Comparison of ENCODE assay signal across 12 cellular contexts in genomic region chrX:23662853-23663252, GRCh38. TPM values are rescaled to one million over a fixed set of nuclear protein-coding genes. Genes with fewer than 3 reads are reported as not detected.
DNase-seq lines count a peak whose midpoint lies in the region; ATAC-seq lines count a peak whose summit lies in the region.
"Had no signal": no experiment of that assay in that cellular context is flagged by ENCODE, and none has a peak within 500 bp of the region (broad histone marks: within the 10 kb centered on the region; RNA-seq: fewer than 3 reads in every experiment).

No MANE protein-coding gene starts in this region.

- H3K9me3 Mint-ChIP-seq in activated T-helper 2 cell treated with anti-CD3 and anti-CD28 coated beads, Interferon-gamma antibody, Interleukin-2, Interleukin-4, amounts not matched to agents 10 μg/mL and 5 μg/mL and 100 μg/mL, durations not matched to agents 14 hours and 24 hours and 36 hours, result no peaks in the 10 kb centered on the region
- H3K9me3 Mint-ChIP-seq: CD8-positive, alpha-beta T cell had no signal

- peak overlapping the region; percentile 92 for H3K27ac Mint-ChIP-seq in activated T-helper 2 cell treated with anti-CD3 and anti-CD28 coated beads, Interferon-gamma antibody, Interleukin-2, Interleukin-4, amounts not matched to agents 10 μg/mL and 5 μg/mL and 100 μg/mL, durations not matched to agents 14 hours and 24 hours and 36 hours

- peaks cover under 1% of the 10 kb centered on the region for H3K36me3 Mint-ChIP-seq in activated T-helper 2 cell treated with anti-CD3 and anti-CD28 coated beads, Interferon-gamma antibody, Interleukin-2, Interleukin-4, amounts not matched to agents 10 μg/mL and 5 μg/mL and 100 μg/mL, durations not matched to agents 14 hours and 24 hours and 36 hours (ENCODE audit: low read depth)
- H3K36me3 Mint-ChIP-seq: CD8-positive, alpha-beta T cell had no signal

- peak; percentile 12 for DNase-seq in stimulated activated CD4-positive, alpha-beta T cell treated with anti-CD3 and anti-CD28 coated beads, Interleukin-15, amount 100 ng/mL, for 24 hours
- DNase-seq in stimulated activated CD4-positive, alpha-beta T cell treated with anti-CD3 and anti-CD28 coated beads, Interleukin-4, amount 100 ng/mL, for 1 hour, result no peak
- no peak for DNase-seq in activated T-helper 2 cell treated with anti-CD3 and anti-CD28 coated beads, Interferon-gamma antibody, Interleukin-2, Interleukin-4, amounts not matched to agents 10 μg/mL and 5 μg/mL and 100 μg/mL, durations not matched to agents 14 hours and 24 hours and 36 hours (ENCODE audit: low spot score)
- DNase-seq in stromal cell of bone marrow (ENCODE audit: low read depth) (peak; percentile 35), head of caudate nucleus (no peak)
- no peak for DNase-seq in activated CD4-positive, CD25-positive, alpha-beta regulatory T cell (lab: John Stamatoyannopoulos, UW)
- DNase-seq: CD8-positive, alpha-beta T cell; left colon; NCI-H146; T1000 had no signal

- H3K27me3 Mint-ChIP-seq in activated T-helper 2 cell treated with anti-CD3 and anti-CD28 coated beads, Interferon-gamma antibody, Interleukin-2, Interleukin-4, amounts not matched to agents 10 μg/mL and 5 μg/mL and 100 μg/mL, durations not matched to agents 14 hours and 24 hours and 36 hours (ENCODE audit: low read depth), result peaks cover 2% of the 10 kb centered on the region

- peaks cover 27% of the 10 kb centered on the region for H3K4me1 Mint-ChIP-seq in activated T-helper 2 cell treated with anti-CD3 and anti-CD28 coated beads, Interferon-gamma antibody, Interleukin-2, Interleukin-4, amounts not matched to agents 10 μg/mL and 5 μg/mL and 100 μg/mL, durations not matched to agents 14 hours and 24 hours and 36 hours (ENCODE audit: low read depth)

- ATAC-seq in HG02798 (IDR thresholded peaks at IDR 0.05; ENCODE audit: poor library complexity, unreplicated experiment) (peak; percentile 33), HG03439 (IDR thresholded peaks at IDR 0.05; ENCODE audit: unreplicated experiment) (no peak)
- ATAC-seq: CD8-positive, alpha-beta T cell; left colon had no signal

- H3K4me3 Mint-ChIP-seq in activated T-helper 2 cell treated with anti-CD3 and anti-CD28 coated beads, Interferon-gamma antibody, Interleukin-2, Interleukin-4, amounts not matched to agents 10 μg/mL and 5 μg/mL and 100 μg/mL, durations not matched to agents 14 hours and 24 hours and 36 hours (ENCODE audit: low read depth), result no peak overlapping the region
- H3K4me3 Mint-ChIP-seq: CD8-positive, alpha-beta T cell had no signal

- intact Hi-C loops in activated T-helper 2 cell treated with anti-CD3 and anti-CD28 coated beads, Interferon-gamma antibody, Interleukin-2, Interleukin-4, amounts not matched to agents 10 μg/mL and 5 μg/mL and 100 μg/mL, durations not matched to agents 14 hours and 24 hours and 36 hours (cut with micrococcal nuclease), result loop anchor here (1.0 to 10.0 kb wide), 7 partner anchors 70 to 817 kb away; partner anchors contain the start of genes APOO, CXorf58, KLHL15 and ZFX
- intact Hi-C loops in head of caudate nucleus (cut with DNase I), result no loop called here

RNA-seq across cellular contexts. Expression of gene PRDX4, which starts 4.4 kb away (rescaled TPM):
- total RNA-seq in activated T-helper 2 cell treated with anti-CD3 and anti-CD28 coated beads, Interferon-gamma antibody, Interleukin-2, Interleukin-4, amounts not matched to agents 10 μg/mL and 5 μg/mL and 100 μg/mL, durations not matched to agents 14 hours and 24 hours and 36 hours, result 59.0 and 68.0 TPM in 2 replicates

Comparison
In these comparisons a context has a peak if more than half of its experiments do, and no peak if none do; other contexts are left out.
1. DNase-seq: peak in stimulated activated CD4-positive, alpha-beta T cell treated with anti-CD3 and anti-CD28 coated beads, Interleukin-15, amount 100 ng/mL, for 24 hours (single experiment) and stromal cell of bone marrow (single experiment); none in stimulated activated CD4-positive, alpha-beta T cell treated with anti-CD3 and anti-CD28 coated beads, Interleukin-4, amount 100 ng/mL, for 1 hour (single experiment), activated T-helper 2 cell treated with anti-CD3 and anti-CD28 coated beads, Interferon-gamma antibody, Interleukin-2, Interleukin-4, amounts not matched to agents 10 μg/mL and 5 μg/mL and 100 μg/mL, durations not matched to agents 14 hours and 24 hours and 36 hours (single experiment), head of caudate nucleus (0 of 42) and activated CD4-positive, CD25-positive, alpha-beta regulatory T cell (0 of 4).